ENCODE assay signal across 1 cellular context in genomic region chr20:59823860-59824259, GRCh38.
TF ChIP-seq lines count a peak whose summit lies in the region.

No MANE protein-coding gene starts in this region.

TF ChIP-seq in SK-N-SH treated with all-trans-retinoic acid at 6 μM for 48 hours, 23 proteins besides CTCF, POLR2A, EP300 and RAD21 (continued from another document):
- TF ChIP-seq, protein P1, sequence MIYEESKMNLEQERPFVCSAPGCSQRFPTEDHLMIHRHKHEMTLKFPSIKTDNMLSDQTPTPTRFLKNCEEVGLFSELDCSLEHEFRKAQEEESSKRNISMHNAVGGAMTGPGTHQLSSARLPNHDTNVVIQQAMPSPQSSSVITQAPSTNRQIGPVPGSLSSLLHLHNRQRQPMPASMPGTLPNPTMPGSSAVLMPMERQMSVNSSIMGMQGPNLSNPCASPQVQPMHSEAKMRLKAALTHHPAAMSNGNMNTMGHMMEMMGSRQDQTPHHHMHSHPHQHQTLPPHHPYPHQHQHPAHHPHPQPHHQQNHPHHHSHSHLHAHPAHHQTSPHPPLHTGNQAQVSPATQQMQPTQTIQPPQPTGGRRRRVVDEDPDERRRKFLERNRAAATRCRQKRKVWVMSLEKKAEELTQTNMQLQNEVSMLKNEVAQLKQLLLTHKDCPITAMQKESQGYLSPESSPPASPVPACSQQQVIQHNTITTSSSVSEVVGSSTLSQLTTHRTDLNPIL (CRISPR knock-in tag; IDR thresholded peaks at IDR 0.05; ENCODE audit: low read depth), result no peak
- TF ChIP-seq ZNF70 (CRISPR knock-in tag; IDR thresholded peaks at IDR 0.05) (no peak), TCF4 (CRISPR knock-in tag; IDR thresholded peaks at IDR 0.05; ENCODE audit: borderline replicate concordance) (no peak), ZNF8 (CRISPR knock-in tag; IDR thresholded peaks at IDR 0.05) (no peak)
